Comparison of ENCODE assay signal across 9 cellular contexts in genomic region chr19:927707-928401, GRCh38. TPM values are rescaled to one million over a fixed set of nuclear protein-coding genes. Genes with fewer than 3 reads are reported as not detected.
DNase-seq lines count a peak whose midpoint lies in the region; ATAC-seq, FAIRE-seq and TF ChIP-seq lines count a peak whose summit lies in the region.
"Had no signal": no experiment of that assay in that cellular context is flagged by ENCODE, and none has a peak within 500 bp of the region (broad histone marks: within the 10 kb centered on the region; RNA-seq: fewer than 3 reads in every experiment).

No MANE protein-coding gene starts in this region.

- peaks cover 11% of the 10 kb centered on the region for H3K36me3 Mint-ChIP-seq in WTC11
- H3K36me3 Mint-ChIP-seq in stimulated activated effector memory CD8-positive, alpha-beta T cell treated with anti-CD3 and anti-CD28 coated beads, Interleukin-12 subunit alpha, Interleukin-12 subunit beta, amount 100 ng/mL, for 72 hours, result peaks cover 27% of the 10 kb centered on the region

- H3K27me3 Mint-ChIP-seq in WTC11 (ENCODE audit: low read depth), result no peaks in the 10 kb centered on the region; the same call in 1 of the 2 replicates

- H3K4me3 ChIP-seq in iPS-18c (ENCODE audit: insufficient read depth, low read depth, low read length), result peak overlapping the region; percentile 77; the same call in 1 of the 2 replicates

- no peaks in the 10 kb centered on the region for H3K9me3 Mint-ChIP-seq in WTC11
- H3K9me3 Mint-ChIP-seq in stimulated activated effector memory CD8-positive, alpha-beta T cell treated with anti-CD3 and anti-CD28 coated beads, Interleukin-12 subunit alpha, Interleukin-12 subunit beta, amount 100 ng/mL, for 72 hours, result no peaks in the 10 kb centered on the region

- peak; percentile 19 for ATAC-seq in WTC11
- ATAC-seq in stimulated activated effector memory CD8-positive, alpha-beta T cell treated with anti-CD3 and anti-CD28 coated beads, Interleukin-12 subunit alpha, Interleukin-12 subunit beta, amount 100 ng/mL, for 72 hours, result no peak

- H3K9me3 ChIP-seq in iPS-18c (ENCODE audit: control insufficient read depth, insufficient read depth, low read length), result no peaks in the 10 kb centered on the region

- DNase-seq in NOMO-1 (lab: John Stamatoyannopoulos, UW; ENCODE audit: unreplicated experiment in 2 of 2) (peak; percentile 23 to 34), NOMO-1 treated with dmso at 0.1 percent for 144 hours (lab: John Stamatoyannopoulos, UW; ENCODE audit: unreplicated experiment) (no peak), WTC11 (ENCODE audit: low spot score) (no peak), frontal cortex (ENCODE audit: low spot score in 2 of 2) (no peak), A172 (ENCODE audit: low spot score) (no peak)
- DNase-seq in stimulated activated effector memory CD8-positive, alpha-beta T cell treated with anti-CD3 and anti-CD28 coated beads, Interleukin-12 subunit alpha, Interleukin-12 subunit beta, amount 100 ng/mL, for 72 hours (ENCODE audit: low spot score in 2 of 2), result no peak
- no peak for DNase-seq in stimulated activated CD4-positive, alpha-beta T cell treated with anti-CD3 and anti-CD28 coated beads, Interleukin-4, amount 100 ng/mL, for 24 hours
- DNase-seq: NCI-H2171 treated with DMSO at 0.1 percent for 48 hours had no signal

- peaks cover 19% of the 10 kb centered on the region for H3K4me1 Mint-ChIP-seq in WTC11
- peaks cover 10% of the 10 kb centered on the region for H3K4me1 Mint-ChIP-seq in stimulated activated effector memory CD8-positive, alpha-beta T cell treated with anti-CD3 and anti-CD28 coated beads, Interleukin-12 subunit alpha, Interleukin-12 subunit beta, amount 100 ng/mL, for 72 hours

- no peak for TF ChIP-seq CTCF in WTC11 (IDR thresholded peaks at IDR 0.05)

- POLR2A ChIA-PET in WTC11 (lab: Charles Lee), result interaction anchor here (1.2 kb wide), 1 partner anchor 56 kb away, joined by 4 read pairs; the partner anchor contains the start of gene WDR18

- peak overlapping the region; percentile 75 for H3K4me3 Mint-ChIP-seq in WTC11
- peak overlapping the region; percentile 74 for H3K4me3 Mint-ChIP-seq in stimulated activated effector memory CD8-positive, alpha-beta T cell treated with anti-CD3 and anti-CD28 coated beads, Interleukin-12 subunit alpha, Interleukin-12 subunit beta, amount 100 ng/mL, for 72 hours

- H3K27ac Mint-ChIP-seq in WTC11, result no peak overlapping the region
- H3K27ac Mint-ChIP-seq in stimulated activated effector memory CD8-positive, alpha-beta T cell treated with anti-CD3 and anti-CD28 coated beads, Interleukin-12 subunit alpha, Interleukin-12 subunit beta, amount 100 ng/mL, for 72 hours, result no peak overlapping the region

- CTCF ChIA-PET in WTC11 (lab: Charles Lee), result no interaction called here

- FAIRE-seq in frontal cortex (lab: Jason Lieb, UNC), result no peak

TF ChIP-seq in WTC11, 78 proteins besides CTCF, POLR2A, EP300 and RAD21:
- TF ChIP-seq IRF1 (CRISPR knock-in tag; IDR thresholded peaks at IDR 0.05) (no peak), SP1 (CRISPR knock-in tag; conservative IDR thresholded peaks at IDR 0.05) (0 out of 2 replicates have a peak, but pooled peaks have one; percentile 31)

RNA-seq across cellular contexts. Expression of gene ARID3A, which starts 2.0 kb away (rescaled TPM):
- total RNA-seq in WTC11 (2021) (102 to 116 TPM (median 113 TPM) in 3 replicates), frontal cortex (2.4 TPM)
- 2.4 and 4.4 TPM in 2 replicates for total RNA-seq in A172 (2014; rRNA removed; shearing (Covaris generic))

RNA-seq across cellular contexts. Expression of gene KISS1R, which starts 10.7 kb away (rescaled TPM):
- total RNA-seq in WTC11 (2021), result 2.9 to 4.4 TPM (median 3.6 TPM) in 3 replicates
- 0.41 TPM for total RNA-seq in frontal cortex
- not detected in 2 replicates for total RNA-seq in A172 (2014; rRNA removed; shearing (Covaris generic))

RNA-seq across cellular contexts. Expression of gene R3HDM4, which starts 14.8 kb away (rescaled TPM):
- total RNA-seq in WTC11 (2021) (85.5 to 99.5 TPM (median 88.3 TPM) in 3 replicates), frontal cortex (26.5 TPM)
- 23.0 and 29.7 TPM in 2 replicates for total RNA-seq in A172 (2014; rRNA removed; shearing (Covaris generic))

RNA-seq across cellular contexts. Expression of gene RNU6-9, which starts 34.6 kb away (rescaled TPM):
- total RNA-seq in WTC11 (2021) (not detected in 3 replicates), frontal cortex (not detected)
- not detected in 2 replicates for total RNA-seq in A172 (2014; rRNA removed; shearing (Covaris generic))

RNA-seq across cellular contexts. Expression of gene MED16, which starts 34.9 kb away (rescaled TPM):
- total RNA-seq in WTC11 (2021), result 66.9 to 88.8 TPM (median 84.5 TPM) in 3 replicates
- total RNA-seq in frontal cortex, result 15.9 TPM
- total RNA-seq in A172 (2014; rRNA removed; shearing (Covaris generic)), result 15.2 and 17.2 TPM in 2 replicates

Comparison
In these comparisons a context has a peak if more than half of its experiments do, and no peak if none do; other contexts are left out.
1. DNase-seq: peak in NOMO-1 (2 of 2); none in NOMO-1 treated with dmso at 0.1 percent for 144 hours (single experiment), WTC11 (single experiment), stimulated activated effector memory CD8-positive, alpha-beta T cell treated with anti-CD3 and anti-CD28 coated beads, Interleukin-12 subunit alpha, Interleukin-12 subunit beta, amount 100 ng/mL, for 72 hours (0 of 2), frontal cortex (0 of 2), A172 (single experiment) and stimulated activated CD4-positive, alpha-beta T cell treated with anti-CD3 and anti-CD28 coated beads, Interleukin-4, amount 100 ng/mL, for 24 hours (single experiment).
2. RNA of gene ARID3A, which starts 2.0 kb away (total RNA-seq): 102 to 116 TPM in WTC11; 2.4 to 4.4 TPM in A172 and 2.4 TPM in frontal cortex (single experiment); every median in the first group is over 10 times any median in the second.